Comparison of ENCODE assay signal across 8 cellular contexts in the genomic region with DNA sequence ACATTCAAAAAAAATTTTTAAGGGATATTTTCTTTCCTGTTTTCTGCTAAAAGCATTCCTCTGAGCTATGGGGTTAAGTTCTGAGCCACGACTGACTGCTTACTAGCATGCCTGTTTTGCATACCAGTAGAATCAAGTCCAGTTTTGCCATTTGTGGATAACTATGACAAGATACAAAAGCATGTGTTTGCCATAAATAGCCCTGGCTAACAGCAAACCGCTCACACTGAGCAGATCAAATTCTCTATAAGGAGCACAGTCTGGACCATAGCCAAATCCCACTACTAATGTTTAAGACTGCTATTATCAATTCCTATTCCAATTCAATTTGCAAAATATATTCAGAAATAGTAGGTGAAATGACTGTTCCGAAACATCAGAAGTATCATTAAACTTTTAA. TPM values are rescaled to one million over a fixed set of nuclear protein-coding genes. Genes with fewer than 3 reads are reported as not detected.
DNase-seq lines count a peak whose midpoint lies in the region; ATAC-seq, FAIRE-seq and TF ChIP-seq lines count a peak whose summit lies in the region.

No MANE protein-coding gene starts in this region.

- POLR2A ChIA-PET in HepG2 (lab: Yijun Ruan, JAX) = no interaction called here

- peaks cover 58% of the 10 kb centered on the region for H3K4me1 ChIP-seq in HepG2 (ENCODE audit: insufficient read depth, low read length)
- H3K4me1 ChIP-seq in right lobe of liver = peaks cover 0 to 53% (median 3%) of the 10 kb centered on the region in 4 donors
- peaks cover 19% of the 10 kb centered on the region for H3K4me1 ChIP-seq in MM.1S (ENCODE audit: low read length)
- peaks cover 23% of the 10 kb centered on the region for H3K4me1 ChIP-seq in mammary epithelial cell (ENCODE audit: insufficient read depth, low read length)
- H3K4me1 ChIP-seq in trophoblast cell (ENCODE audit: control insufficient read depth in 1 of 2, insufficient read depth in 2 of 2, low read length in 2 of 2) = no peaks in the 10 kb centered on the region
- H3K4me1 ChIP-seq in effector memory CD4-positive, alpha-beta T cell (ENCODE audit: control insufficient read depth, insufficient read depth, low read length, poor library complexity, severe bottlenecking) = peaks cover 11% of the 10 kb centered on the region

- TF ChIP-seq EP300 in HepG2 (IDR thresholded peaks at IDR 0.05; ENCODE audit: low read depth in 2 of 2, low read length in 2 of 2) = no peak
- TF ChIP-seq EP300 in HepG2 (CRISPR knock-in tag; IDR thresholded peaks at IDR 0.05; ENCODE audit: borderline replicate concordance) = no peak

- in situ Hi-C loops in HepG2 (cut with HindIII; ENCODE audit: extremely low pct_ligation_motif_present, low pct_unique_long_range_greater_than_20kb) (no loop called here), mammary epithelial cell (cut with MboI; ENCODE audit: low sequenced_read_pairs in 2 of 2) (no loop called here)

- no peak for FAIRE-seq in HepG2 (lab: Jason Lieb, UNC)

- H3F3A ChIP-seq in MM.1S (ENCODE audit: insufficient read depth, low read length) = peaks cover 3% of the 10 kb centered on the region; the same call in 1 of the 2 replicates

- H3K4me2 ChIP-seq in HepG2 (ENCODE audit: low read depth, low read length) = no peak overlapping the region
- H3K4me2 ChIP-seq in MM.1S (ENCODE audit: low read depth, low read length) = peak overlapping the region; percentile 66
- H3K4me2 ChIP-seq in mammary epithelial cell (ENCODE audit: insufficient read depth, low read depth, low read length) = peak overlapping the region; percentile 24
- no peak overlapping the region for H3K4me2 ChIP-seq in trophoblast cell (ENCODE audit: low read length)

- H3K4me1 Mint-ChIP-seq in stimulated activated naive B cell treated with anti-CD40 and anti-IgM and Interleukin-4, amounts not matched to agents 10 μg/mL and 1 μg/mL and 100 μg/mL, for 72 hours = peaks cover 10 to 19% of the 10 kb centered on the region in 2 donors

- H4K8ac ChIP-seq in trophoblast cell (ENCODE audit: low read depth, low read length) = no peak overlapping the region

- TF ChIP-seq CTCF in HepG2 (CRISPR knock-in tag; IDR thresholded peaks at IDR 0.05) (no peak), right lobe of liver (IDR thresholded peaks at IDR 0.05) (no peak), MM.1S (IDR thresholded peaks at IDR 0.05; ENCODE audit: low read length) (no peak), mammary epithelial cell (conservative IDR thresholded peaks at IDR 0.05 in 1 of 2, IDR thresholded peaks at IDR 0.05 in 1 of 2; ENCODE audit: extremely low read depth in 1 of 2, insufficient read depth in 1 of 2, low read depth in 1 of 2, low read length in 2 of 2) (no peak)

- no peak overlapping the region for H3K23ac ChIP-seq in trophoblast cell (ENCODE audit: low read length)

- 91% methylated on average over 3 of the region's 3 CpGs for WGBS in HepG2 (ENCODE audit: low lambda C conversion rate)
- 56% methylated on average over 3 of the region's 3 CpGs for WGBS in right lobe of liver (ENCODE audit: insufficient coverage, low coverage, low lambda C conversion rate, missing lambda C conversion rate)
- 38% methylated on average over 3 of the region's 3 CpGs for WGBS in mammary epithelial cell (ENCODE audit: low coverage, missing lambda C conversion rate)
- WGBS in trophoblast cell (ENCODE audit: extremely low coverage, insufficient coverage, insufficient read length) = no CpG with 5 or more reads among the region's 3 CpGs

- no peak overlapping the region for H2BK5ac ChIP-seq in trophoblast cell (ENCODE audit: low read depth, low read length, poor library complexity)

- no peaks in the 10 kb centered on the region for H3K9me2 ChIP-seq in MM.1S (replicated peaks; ENCODE audit: insufficient read depth, low read length)

- H3K9ac ChIP-seq in HepG2 (ENCODE audit: insufficient read depth, low read depth, low read length) (no peak overlapping the region), MM.1S (ENCODE audit: low read length) (no peak overlapping the region; the same call in 1 of the 2 replicates), mammary epithelial cell (ENCODE audit: insufficient read depth, low read length) (no peak overlapping the region), trophoblast cell (ENCODE audit: low read length) (no peak overlapping the region)

- H4K20me1 ChIP-seq in HepG2 (ENCODE audit: insufficient read depth, low read length) = no peaks in the 10 kb centered on the region
- no peaks in the 10 kb centered on the region for H4K20me1 ChIP-seq in MM.1S (ENCODE audit: insufficient read depth, low read length)
- H4K20me1 ChIP-seq in mammary epithelial cell (ENCODE audit: insufficient read depth, low read length) = no peaks in the 10 kb centered on the region

- no peak overlapping the region for H3K4me3 ChIP-seq in HepG2 (replicated peaks in 1 of 3; ENCODE audit: insufficient read depth in 1 of 3, low read depth in 2 of 3, low read length in 3 of 3)
- H3K4me3 ChIP-seq in right lobe of liver = no peak overlapping the region
- H3K4me3 ChIP-seq in MM.1S (ENCODE audit: low read length) = peak overlapping the region; percentile 15; the same call in 1 of the 2 replicates
- no peak overlapping the region for H3K4me3 ChIP-seq in mammary epithelial cell (replicated peaks in 1 of 3; ENCODE audit: insufficient read depth in 1 of 3, low read depth in 2 of 3, low read length in 3 of 3)
- no peak overlapping the region for H3K4me3 ChIP-seq in trophoblast cell (ENCODE audit: low read depth, low read length)
- no peak overlapping the region for H3K4me3 ChIP-seq in effector memory CD4-positive, alpha-beta T cell (ENCODE audit: insufficient read depth, low read depth, low read length, poor library complexity, severe bottlenecking)

- H4K12ac ChIP-seq in trophoblast cell (ENCODE audit: low read depth, low read length) = no peak overlapping the region

- H3K36me3 Mint-ChIP-seq in stimulated activated naive B cell treated with anti-CD40 and anti-IgM and Interleukin-4, amounts not matched to agents 10 μg/mL and 1 μg/mL and 100 μg/mL, for 72 hours = peaks cover 7 to 11% of the 10 kb centered on the region in 2 donors

- no peaks in the 10 kb centered on the region for H3K27me3 Mint-ChIP-seq in stimulated activated naive B cell treated with anti-CD40 and anti-IgM and Interleukin-4, amounts not matched to agents 10 μg/mL and 1 μg/mL and 100 μg/mL, for 72 hours

- no peak overlapping the region for H3K18ac ChIP-seq in trophoblast cell (ENCODE audit: low read length)

- dilution Hi-C loops in mammary epithelial cell (cut with HindIII; ENCODE audit: low sequenced_read_pairs) = no loop called here

- no peak overlapping the region for H2BK120ac ChIP-seq in trophoblast cell (ENCODE audit: insufficient read depth, low read length, poor library complexity)

- no peaks in the 10 kb centered on the region for H3K9me3 ChIP-seq in HepG2 (ENCODE audit: low read length)
- H3K9me3 ChIP-seq in right lobe of liver = no peaks in the 10 kb centered on the region
- H3K9me3 ChIP-seq in MM.1S (replicated peaks; ENCODE audit: insufficient read depth, low read length) = no peaks in the 10 kb centered on the region
- H3K9me3 ChIP-seq in mammary epithelial cell (replicated peaks; ENCODE audit: insufficient read depth, low read length) = no peaks in the 10 kb centered on the region
- no peaks in the 10 kb centered on the region for H3K9me3 ChIP-seq in trophoblast cell (ENCODE audit: insufficient read depth, low read depth, low read length)
- no peaks in the 10 kb centered on the region for H3K9me3 ChIP-seq in effector memory CD4-positive, alpha-beta T cell (ENCODE audit: control insufficient read depth, low read length)

- no peak overlapping the region for H3K27ac Mint-ChIP-seq in stimulated activated naive B cell treated with anti-CD40 and anti-IgM and Interleukin-4, amounts not matched to agents 10 μg/mL and 1 μg/mL and 100 μg/mL, for 72 hours

- H2AK5ac ChIP-seq in trophoblast cell (ENCODE audit: low read length) = no peak overlapping the region

- H3K27me3 ChIP-seq in HepG2 (ENCODE audit: control insufficient read depth in 1 of 2, insufficient read depth in 2 of 2, low read length in 2 of 2) (peaks cover 0 to 11% of the 10 kb centered on the region in 2 experiments; a peak in 3 of 5 replicates), right lobe of liver (no peaks in the 10 kb centered on the region), MM.1S (replicated peaks; ENCODE audit: insufficient read depth, low read length) (no peaks in the 10 kb centered on the region), mammary epithelial cell (ENCODE audit: insufficient read depth, low read length) (no peaks in the 10 kb centered on the region), trophoblast cell (ENCODE audit: insufficient read depth, low read length) (no peaks in the 10 kb centered on the region)
- no peaks in the 10 kb centered on the region for H3K27me3 ChIP-seq in effector memory CD4-positive, alpha-beta T cell (replicated peaks; ENCODE audit: control insufficient read depth, insufficient read depth, low read length, poor library complexity, severe bottlenecking)

- H2BK12ac ChIP-seq in trophoblast cell (ENCODE audit: low read length) = no peak overlapping the region

- peaks cover 6 to 10% of the 10 kb centered on the region in 2 experiments; a peak in 3 of 5 replicates for H3K36me3 ChIP-seq in HepG2 (replicated peaks in 1 of 2; ENCODE audit: control insufficient read depth in 1 of 2, insufficient read depth in 2 of 2, low read length in 2 of 2)
- peaks cover 0 to 17% (median 2%) of the 10 kb centered on the region in 4 donors for H3K36me3 ChIP-seq in right lobe of liver
- H3K36me3 ChIP-seq in MM.1S (replicated peaks; ENCODE audit: insufficient read depth, low read length) = no peaks in the 10 kb centered on the region
- peaks cover 3% of the 10 kb centered on the region for H3K36me3 ChIP-seq in mammary epithelial cell (ENCODE audit: insufficient read depth, low read length)
- H3K36me3 ChIP-seq in trophoblast cell (ENCODE audit: control insufficient read depth in 1 of 2, insufficient read depth in 2 of 2, low read length in 2 of 2) = peaks cover 0 to 4% of the 10 kb centered on the region in 2 experiments
- no peaks in the 10 kb centered on the region for H3K36me3 ChIP-seq in effector memory CD4-positive, alpha-beta T cell (ENCODE audit: control insufficient read depth, insufficient read depth, low read length)

- no peak overlapping the region for H3K14ac ChIP-seq in trophoblast cell (ENCODE audit: low read length)

- intact Hi-C loops in HepG2 (cut with micrococcal nuclease; ENCODE audit: unreplicated experiment) (no loop called here), right lobe of liver (cut with DNase I) (no loop called here), mammary epithelial cell (cut with micrococcal nuclease) (loop anchor here (5.0 kb wide), 1 partner anchor 271 kb away; a partner anchor contains a TSS)

- no peak overlapping the region for H2AFZ ChIP-seq in HepG2 (ENCODE audit: low read length)
- no peak overlapping the region for H2AFZ ChIP-seq in MM.1S (ENCODE audit: low read length)
- no peak overlapping the region for H2AFZ ChIP-seq in mammary epithelial cell (ENCODE audit: low read depth, low read length)
- no peak overlapping the region for H2AFZ ChIP-seq in trophoblast cell (ENCODE audit: insufficient read depth, low read length, poor library complexity)

- ATAC-seq in HepG2 (no peak), right lobe of liver (no peak)
- ATAC-seq in stimulated activated naive B cell treated with anti-CD40 and anti-IgM and Interleukin-4, amounts not matched to agents 10 μg/mL and 1 μg/mL and 100 μg/mL, for 72 hours (replicated peaks) = no peak

- no peak for DNase-seq in HepG2 (ENCODE audit: low spot score)
- no peak for DNase-seq in right lobe of liver
- DNase-seq in MM.1S = peak; percentile 74
- DNase-seq in mammary epithelial cell = peak; percentile 54
- peak; percentile 44 to 79 for DNase-seq in trophoblast cell
- DNase-seq in stimulated activated naive B cell treated with anti-CD40 and anti-IgM and Interleukin-4, amounts not matched to agents 10 μg/mL and 1 μg/mL and 100 μg/mL, for 72 hours = no peak
- no peak for DNase-seq in effector memory CD4-positive, alpha-beta T cell
- DNase-seq in NCI-H2227 (lab: John Stamatoyannopoulos, UW; ENCODE audit: unreplicated experiment) = no peak

- H3K27ac ChIP-seq in HepG2 (ENCODE audit: extremely low read length, insufficient read depth, low read length) (no peak overlapping the region), right lobe of liver (peak overlapping the region in 1 of 3 donors; percentile 12), MM.1S (ENCODE audit: low read length) (peak overlapping the region; percentile 49; the same call in 1 of the 2 replicates), mammary epithelial cell (ENCODE audit: insufficient read depth, low read depth, low read length) (no peak overlapping the region), trophoblast cell (ENCODE audit: low read depth, low read length) (no peak overlapping the region)
- H3K27ac ChIP-seq in effector memory CD4-positive, alpha-beta T cell (ENCODE audit: insufficient read depth, low read length, poor library complexity, severe bottlenecking) = no peak overlapping the region

- peaks cover 9% of the 10 kb centered on the region for H3K79me1 ChIP-seq in trophoblast cell (ENCODE audit: low read length)

- BruUV-seq in HepG2 (replicated peaks; lab: Mats Ljungman, UMichigan) (no TSS peak), mammary epithelial cell (replicated peaks; lab: Mats Ljungman, UMichigan) (no TSS peak)

- H3K79me2 ChIP-seq in HepG2 (ENCODE audit: insufficient read depth, low read length) (peaks cover 21% of the 10 kb centered on the region), MM.1S (ENCODE audit: low read length) (peaks cover 28% of the 10 kb centered on the region), mammary epithelial cell (ENCODE audit: insufficient read depth, low read length) (peaks cover 22% of the 10 kb centered on the region), trophoblast cell (ENCODE audit: control insufficient read depth, insufficient read depth, low read length, poor library complexity) (peaks cover 7% of the 10 kb centered on the region)

- no peak for TF ChIP-seq RAD21 in HepG2 (CRISPR knock-in tag; IDR thresholded peaks at IDR 0.05)

- CTCF ChIA-PET in HepG2 (lab: Yijun Ruan, JAX; ENCODE audit: low intra/inter-chr PET ratio, low total read pairs) = no interaction called here
- CTCF ChIA-PET in mammary epithelial cell (lab: Charles Lee; ENCODE audit: low non-redundant PET) = no interaction called here

- TF ChIP-seq POLR2A in HepG2 (IDR thresholded peaks at IDR 0.05; ENCODE audit: insufficient read depth in 1 of 2, low read depth in 2 of 2, low read length in 2 of 2) = no peak
- TF ChIP-seq POLR2A in right lobe of liver (IDR thresholded peaks at IDR 0.05) = no peak

- H4K91ac ChIP-seq in trophoblast cell (ENCODE audit: low read depth, low read length) = no peak overlapping the region

- H3K9me3 Mint-ChIP-seq in stimulated activated naive B cell treated with anti-CD40 and anti-IgM and Interleukin-4, amounts not matched to agents 10 μg/mL and 1 μg/mL and 100 μg/mL, for 72 hours = no peaks in the 10 kb centered on the region

- no peak overlapping the region for H3K4me3 Mint-ChIP-seq in stimulated activated naive B cell treated with anti-CD40 and anti-IgM and Interleukin-4, amounts not matched to agents 10 μg/mL and 1 μg/mL and 100 μg/mL, for 72 hours

- H3K4ac ChIP-seq in trophoblast cell (ENCODE audit: low read depth, low read length) = no peak overlapping the region

RNA-seq across cellular contexts. Expression of a gene that starts 3.2 kb away (rescaled TPM):
- total RNA-seq in HepG2 (2016; rRNA removed; fragmentation: Illumina TruSeq; extraction: Trizol) (158 and 301 TPM in 2 replicates), right lobe of liver (10 to 100 TPM; 74.2 to 95.3 (median 78.3) TPM), mammary epithelial cell (10 to 100 TPM; 30.1 to 34.5 TPM)
- total RNA-seq in HepG2 (2016; cell fraction: cytosol; rRNA removed; fragmentation: Illumina TruSeq; extraction: Trizol; ENCODE audit: low read depth) = 28.5 and 36.5 TPM in 2 replicates
- total RNA-seq in HepG2 (2016; cell fraction: insoluble cytoplasmic fraction; rRNA removed; fragmentation: Illumina TruSeq; extraction: Trizol) = 158 and 295 TPM in 2 replicates
- 108 and 127 TPM in 2 replicates for total RNA-seq in HepG2 (2016; cell fraction: membrane; rRNA removed; fragmentation: Illumina TruSeq; extraction: Trizol)
- total RNA-seq in HepG2 (2016; cell fraction: nucleus; rRNA removed; fragmentation: Illumina TruSeq; extraction: Trizol) = 85.5 and 89.1 TPM in 2 replicates
- polyA plus RNA-seq in HepG2 (2011; rRNA removed) (68.8 and 114 TPM in 2 replicates), mammary epithelial cell (21.0 TPM)
- polyA plus RNA-seq in HepG2 (2011; cell fraction: cytosol; rRNA removed) = 44.2 and 78.0 TPM in 2 replicates
- polyA plus RNA-seq in HepG2 (2011; cell fraction: nucleus; rRNA removed) = 22.8 and 33.8 TPM in 2 replicates
- polyA plus RNA-seq in HepG2 (2012) = 145 and 207 TPM in 2 replicates
- 96.7 and 98.0 TPM in 2 replicates for polyA plus RNA-seq in HepG2 (2016; cell fraction: cytosol; fragmentation: Illumina TruSeq; extraction: Trizol; ENCODE audit: low read depth)
- 414 and 424 TPM in 2 replicates for polyA plus RNA-seq in HepG2 (2016; cell fraction: insoluble cytoplasmic fraction; fragmentation: Illumina TruSeq; extraction: Trizol; ENCODE audit: low read depth)
- 172 and 187 TPM in 2 replicates for polyA plus RNA-seq in HepG2 (2016; cell fraction: membrane; fragmentation: Illumina TruSeq; extraction: Trizol; ENCODE audit: low read depth)
- 152 and 161 TPM in 2 replicates for polyA plus RNA-seq in HepG2 (2016; cell fraction: nucleus; fragmentation: Illumina TruSeq; extraction: Trizol; ENCODE audit: insufficient read depth, low read depth)
- polyA minus RNA-seq in HepG2 (2011; rRNA and poly(A)+ RNA removed; ENCODE audit: low replicate concordance) = 34.1 and 43.7 TPM in 2 replicates
- 94.3 and 108 TPM in 2 replicates for polyA minus RNA-seq in HepG2 (2011; cell fraction: cytosol; rRNA and poly(A)+ RNA removed)
- polyA minus RNA-seq in HepG2 (2011; cell fraction: nucleus; rRNA and poly(A)+ RNA removed) = 50.5 and 53.0 TPM in 2 replicates
- 82.1 TPM for polyA minus RNA-seq in mammary epithelial cell
- 40.2 and 40.8 TPM in 2 replicates for polyA plus RNA-seq in trophoblast cell (2013)

Comparison
In these comparisons a context has a peak if more than half of its experiments do, and no peak if none do; other contexts are left out.
1. DNase-seq: peak in MM.1S (single experiment), mammary epithelial cell (single experiment) and trophoblast cell (2 of 2); none in HepG2 (single experiment), right lobe of liver (0 of 3), stimulated activated naive B cell treated with anti-CD40 and anti-IgM and Interleukin-4, amounts not matched to agents 10 μg/mL and 1 μg/mL and 100 μg/mL, for 72 hours (single experiment), effector memory CD4-positive, alpha-beta T cell (0 of 3) and NCI-H2227 (single experiment).
2. H3K4me2 ChIP-seq: peak in MM.1S (single experiment) and mammary epithelial cell (single experiment); none in HepG2 (single experiment) and trophoblast cell (single experiment).